ENCODE assay signal across 8 cellular contexts in the genomic region with DNA sequence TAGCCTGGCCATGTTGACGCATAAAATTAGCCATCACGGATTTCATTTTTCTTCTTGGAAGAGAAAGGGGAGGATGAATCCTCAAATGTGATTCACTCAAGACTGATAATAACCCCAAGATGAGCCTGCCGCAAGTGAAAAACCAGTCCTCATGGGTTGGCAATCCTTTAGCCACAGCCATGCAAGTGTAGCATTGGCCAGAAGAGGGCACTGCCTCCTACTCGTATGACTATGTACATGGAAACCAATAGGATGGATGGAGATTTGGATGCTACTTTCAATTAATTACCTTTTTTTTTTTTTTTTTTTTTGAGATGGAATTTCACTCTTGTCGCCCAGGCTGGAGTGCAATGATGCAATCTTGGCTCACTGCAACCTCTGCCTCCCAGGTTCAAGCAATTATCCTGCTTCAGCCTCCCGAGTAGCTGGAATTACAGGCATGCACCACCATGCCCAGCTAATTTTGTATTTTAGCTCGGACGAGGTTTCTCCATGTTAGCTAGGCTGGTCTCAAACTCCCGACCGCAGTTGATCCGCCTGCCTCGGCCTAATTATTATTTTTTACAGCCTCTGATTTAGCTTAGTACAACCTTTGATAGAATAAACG. TPM values are rescaled to one million over a fixed set of nuclear protein-coding genes. Genes with fewer than 3 reads are reported as not detected.
DNase-seq lines count a peak whose midpoint lies in the region; TF ChIP-seq lines count a peak whose summit lies in the region.
"Not testable (repeated sequence)": the region's sequence is repeated elsewhere in the genome, so short reads cannot be mapped to it uniquely, and the experiment has no call there.

No MANE protein-coding gene starts in this region.

- not testable (repeated sequence) for H3K18ac ChIP-seq in neuronal stem cell (ENCODE audit: low read length)

- H2BK12ac ChIP-seq in neuronal stem cell (ENCODE audit: low read length) = not testable (repeated sequence)

- not testable (repeated sequence) for H3K23ac ChIP-seq in neuronal stem cell (ENCODE audit: low read depth, low read length, poor library complexity)

- H3K27ac ChIP-seq in neuronal stem cell (replicated peaks; ENCODE audit: low read length) = not testable (repeated sequence)

- H3K4ac ChIP-seq in neuronal stem cell (ENCODE audit: low read length) = not testable (repeated sequence)

- peak; percentile 86 for DNase-seq in G401 (ENCODE audit: low spot score)
- peak; percentile 74 for DNase-seq in HEK293T (ENCODE audit: extremely low spot score)
- peak; percentile 80 for DNase-seq in NCI-H1092 treated with DMSO at 0.1 percent for 48 hours (lab: John Stamatoyannopoulos, UW)
- peak; percentile 88 for DNase-seq in SK-MEL-5 (ENCODE audit: low read depth, low spot score)
- DNase-seq in activated effector memory CD4-positive, alpha-beta T cell treated with Interleukin-2 at 50 U/mL for 16 hours = peak; percentile 67
- DNase-seq in foreskin fibroblast = peak; percentile 88 to 95
- peak; percentile 62 for DNase-seq in neuronal stem cell (ENCODE audit: low spot score)
- DNase-seq in stromal cell of bone marrow (ENCODE audit: low read depth) = peak; percentile 86

- CTCF ChIA-PET in HEK293T (lab: Yijun Ruan, JAX) = interaction anchor here (0.6 to 2.2 kb wide), 13 partner anchors 10 to 531 kb away, joined by 3 to 17 read pairs (median 5); no protein-coding TSS in a partner anchor

- not testable (repeated sequence) for H3K9me3 ChIP-seq in neuronal stem cell (replicated peaks in 1 of 2; ENCODE audit: control insufficient read depth in 2 of 2, insufficient read depth in 1 of 2, low read depth in 1 of 2, low read length in 2 of 2)

- H3K4me3 ChIP-seq in foreskin fibroblast (ENCODE audit: low read depth in 1 of 2, low read length in 2 of 2); neuronal stem cell (ENCODE audit: low read length in 2 of 2): not testable (repeated sequence)

- not testable (repeated sequence) for H4K8ac ChIP-seq in neuronal stem cell (ENCODE audit: low read depth, low read length)

- H3K36me3 ChIP-seq in neuronal stem cell (replicated peaks in 1 of 2; ENCODE audit: control insufficient read depth in 2 of 2, insufficient read depth in 2 of 2, low read length in 2 of 2) = not testable (repeated sequence)

- not testable (repeated sequence) for H2BK120ac ChIP-seq in neuronal stem cell (ENCODE audit: low read depth, low read length)

- H2BK15ac ChIP-seq in neuronal stem cell (ENCODE audit: low read length) = not testable (repeated sequence)

- not testable (repeated sequence) for H2AK5ac ChIP-seq in neuronal stem cell (ENCODE audit: low read depth, low read length)

- H3K79me1 ChIP-seq in neuronal stem cell (ENCODE audit: low read depth, low read length) = not testable (repeated sequence)

- H3K14ac ChIP-seq in neuronal stem cell (ENCODE audit: low read length) = not testable (repeated sequence)

- H3K27me3 ChIP-seq in neuronal stem cell (ENCODE audit: control insufficient read depth in 3 of 3, insufficient read depth in 3 of 3, low read depth in 1 of 3, low read length in 3 of 3) = not testable (repeated sequence)

- H3K4me2 ChIP-seq in neuronal stem cell (ENCODE audit: insufficient read depth, low read length, poor library complexity, severe bottlenecking) = not testable (repeated sequence)

- WGBS in neuronal stem cell (ENCODE audit: extremely low coverage in 2 of 2, insufficient read length in 2 of 2, insufficient replicate concordance in 1 of 2), 2 donors = no CpG with 5 or more reads among the region's 13 CpGs

- not testable (repeated sequence) for H4K91ac ChIP-seq in neuronal stem cell (ENCODE audit: low read depth, low read length, poor library complexity)

- TF ChIP-seq CTCF in foreskin fibroblast (IDR thresholded peaks at IDR 0.05; ENCODE audit: low read depth, low read length) = peak; percentile 80

- H2BK5ac ChIP-seq in neuronal stem cell (ENCODE audit: low read length) = not testable (repeated sequence)

- not testable (repeated sequence) for H3K4me1 ChIP-seq in neuronal stem cell (ENCODE audit: control insufficient read depth in 2 of 2, insufficient read depth in 1 of 2, low read depth in 1 of 2, low read length in 2 of 2)

- H3K9ac ChIP-seq in neuronal stem cell (ENCODE audit: low read depth, low read length, poor library complexity) = not testable (repeated sequence)

- peak overlapping the region; percentile 78 for H2AFZ ChIP-seq in neuronal stem cell (ENCODE audit: low read length)

- POLR2A ChIA-PET in HEK293T (lab: Yijun Ruan, JAX) = interaction anchor here (0.7 to 2.1 kb wide), 2 partner anchors 13 to 38 kb away, joined by 3 to 9 read pairs; partner anchors contain the start of gene MAPK1IP1L

- in situ Hi-C loops in G401 (cut with HindIII; ENCODE audit: low sequenced_read_pairs); SK-MEL-5 (cut with HindIII; ENCODE audit: low pct_unique_long_range_greater_than_20kb, low sequenced_read_pairs): not testable (repeated sequence)

TF ChIP-seq in HEK293T, 16 proteins besides CTCF, POLR2A, EP300 and RAD21:
- peak; percentile 89 for TF ChIP-seq ZNF384 (IDR thresholded peaks at IDR 0.05)

RNA-seq across cellular contexts. Expression of gene MAPK1IP1L, which starts 38.2 kb away (rescaled TPM):
- total RNA-seq in G401 (2014; rRNA removed; shearing (Covaris generic)) = 17.6 and 33.1 TPM in 2 replicates
- total RNA-seq in SK-MEL-5 (2014; rRNA removed; shearing (Covaris generic)) = 55.1 and 56.4 TPM in 2 replicates
- 196 and 229 TPM in 2 replicates for polyA plus RNA-seq in SK-MEL-5 (2015; cell fraction: cytosol; rRNA removed)
- polyA plus RNA-seq in SK-MEL-5 (2015; cell fraction: nucleus; rRNA removed) = 73.7 and 81.6 TPM in 2 replicates
- 103 TPM for polyA plus RNA-seq in neuronal stem cell (2013, experiment 1 of 2)
- polyA plus RNA-seq in neuronal stem cell (2013, experiment 2 of 2) = 108 TPM

RNA-seq across cellular contexts. Expression of gene LGALS3, which starts 39.4 kb away (rescaled TPM):
- total RNA-seq in G401 (2014; rRNA removed; shearing (Covaris generic)) = 207 and 236 TPM in 2 replicates
- 2,048 and 2,147 TPM in 2 replicates for total RNA-seq in SK-MEL-5 (2014; rRNA removed; shearing (Covaris generic))
- polyA plus RNA-seq in SK-MEL-5 (2015; cell fraction: cytosol; rRNA removed) = 1,731 and 2,172 TPM in 2 replicates
- 829 and 918 TPM in 2 replicates for polyA plus RNA-seq in SK-MEL-5 (2015; cell fraction: nucleus; rRNA removed)
- polyA plus RNA-seq in neuronal stem cell (2013, experiment 1 of 2) = 2.4 TPM
- polyA plus RNA-seq in neuronal stem cell (2013, experiment 2 of 2) = 3.1 TPM
